Comparison of ENCODE assay signal across 12 cellular contexts in the genomic region with DNA sequence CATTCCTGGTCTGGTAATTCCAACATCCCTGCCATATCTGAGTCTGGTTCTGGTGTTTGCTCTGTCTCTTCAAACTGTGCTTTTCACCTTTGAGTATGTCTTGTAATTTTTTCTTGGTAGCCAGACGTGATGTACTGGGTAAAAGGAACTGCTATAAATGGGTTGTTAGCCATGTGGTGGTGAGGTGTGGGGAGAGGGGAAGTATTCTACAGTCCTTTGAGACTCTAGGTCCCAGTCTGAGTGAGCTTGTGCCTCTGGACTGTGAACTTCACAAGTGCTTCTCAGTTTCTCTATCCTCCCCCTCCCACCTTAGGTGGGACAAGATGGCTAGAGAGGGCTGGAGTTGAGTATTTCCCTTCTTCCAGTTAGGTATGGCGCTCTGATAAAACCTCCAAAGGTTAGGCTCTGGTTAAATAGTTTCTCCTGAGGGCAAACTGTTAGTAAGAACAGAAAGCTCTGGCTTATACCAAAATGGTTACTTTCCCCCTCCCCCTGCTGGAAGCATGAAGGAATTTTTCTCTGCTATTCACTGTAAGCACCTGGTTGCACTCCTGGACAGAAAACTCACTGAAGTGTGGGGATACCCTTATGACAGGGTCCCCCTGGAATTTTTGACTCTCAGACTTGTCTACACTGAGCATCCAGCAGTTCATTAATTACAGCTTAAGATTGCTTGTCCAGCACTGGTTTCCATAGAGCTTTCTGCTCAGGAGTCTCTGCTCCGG.
A peak's percentile ranks its signal among the peaks of the same experiment; 100 is the strongest.
DNase-seq lines count a peak whose midpoint lies in the region; ATAC-seq, FAIRE-seq and TF ChIP-seq lines count a peak whose summit lies in the region.
"Had no signal": no experiment of that assay in that cellular context is flagged by ENCODE, and none has a peak within 500 bp of the region (broad histone marks: within the 10 kb centered on the region; RNA-seq: fewer than 3 reads in every experiment).

No MANE protein-coding gene starts in this region.

- H3K79me2 ChIP-seq in MM.1S (ENCODE audit: low read length) (no peaks in the 10 kb centered on the region), endothelial cell of umbilical vein (ENCODE audit: control insufficient read depth, insufficient read depth, low read length) (no peaks in the 10 kb centered on the region)

- dilution Hi-C loops in endothelial cell of umbilical vein (cut with MboI; ENCODE audit: extremely low pct_ligation_motif_present, low sequenced_read_pairs): no loop called here

- no peak for FAIRE-seq in endothelial cell of umbilical vein (lab: Jason Lieb, UNC)

- TF ChIP-seq POLR2A in endothelial cell of umbilical vein (IDR thresholded peaks at IDR 0.05; ENCODE audit: low read depth, low read length): no peak

- POLR2A ChIA-PET in endothelial cell of umbilical vein (lab: Charles Lee): no interaction called here

- peak overlapping the region; percentile 6 for H3K27ac Mint-ChIP-seq in stimulated activated naive B cell treated with anti-CD40 and anti-IgM and Interleukin-4, amounts not matched to agents 10 μg/mL and 1 μg/mL and 100 μg/mL, for 72 hours
- H3K27ac Mint-ChIP-seq in activated naive CD4-positive, alpha-beta T cell treated with anti-CD3 and anti-CD28 coated beads, Interleukin-2, amount 10 ng/mL, durations not matched to agents 7 days and 5 days: no peak overlapping the region
- H3K27ac Mint-ChIP-seq: activated T-helper 17 cell treated with anti-CD3 and anti-CD28 coated beads, Interleukin-2, amount 50 U/mL, for 72 hours; CD4-positive, CD25-positive, alpha-beta regulatory T cell had no signal

- H3K9me1 ChIP-seq in endothelial cell of umbilical vein (replicated peaks; ENCODE audit: control insufficient read depth, extremely low read depth, insufficient read depth, low read length): no peaks in the 10 kb centered on the region

- peaks cover 7 to 8% of the 10 kb centered on the region in 2 donors for H3K36me3 Mint-ChIP-seq in stimulated activated naive B cell treated with anti-CD40 and anti-IgM and Interleukin-4, amounts not matched to agents 10 μg/mL and 1 μg/mL and 100 μg/mL, for 72 hours
- H3K36me3 Mint-ChIP-seq in activated naive CD4-positive, alpha-beta T cell treated with anti-CD3 and anti-CD28 coated beads, Interleukin-2, amount 10 ng/mL, durations not matched to agents 7 days and 5 days: peaks cover 2% of the 10 kb centered on the region
- H3K36me3 Mint-ChIP-seq: CD4-positive, CD25-positive, alpha-beta regulatory T cell had no signal

- peaks cover 12% of the 10 kb centered on the region for H3F3A ChIP-seq in MM.1S (ENCODE audit: insufficient read depth, low read length)

- H4K20me1 ChIP-seq in MM.1S (ENCODE audit: insufficient read depth, low read length) (no peaks in the 10 kb centered on the region), endothelial cell of umbilical vein (replicated peaks; ENCODE audit: control insufficient read depth, extremely low read depth, insufficient read depth, low read length) (no peaks in the 10 kb centered on the region)

- H3K4me3 ChIP-seq in MM.1S (ENCODE audit: low read length) (no peak overlapping the region), endothelial cell of umbilical vein (replicated peaks in 1 of 3; ENCODE audit: insufficient read depth in 1 of 3, low read depth in 1 of 3, low read length in 3 of 3) (no peak overlapping the region), colonic mucosa (no peak overlapping the region)

- DNase-seq in activated CD8-positive, alpha-beta memory T cell treated with anti-CD3 and anti-CD28 coated beads for 24 hours: peak; percentile 51
- no peak for DNase-seq in activated CD8-positive, alpha-beta memory T cell treated with anti-CD3 and anti-CD28 coated beads, Interleukin-2, amount 50 U/mL, for 4 hours
- no peak for DNase-seq in MM.1S
- peak; percentile 24 for DNase-seq in endothelial cell of umbilical vein (ENCODE audit: low read depth, low spot score)
- DNase-seq in stimulated activated naive B cell treated with anti-CD40 and anti-IgM and Interleukin-4, amounts not matched to agents 10 μg/mL and 1 μg/mL and 100 μg/mL, for 72 hours: no peak
- DNase-seq in activated naive CD4-positive, alpha-beta T cell treated with anti-CD3 and anti-CD28 coated beads, Interleukin-2, amount 50 U/mL, for 16 hours: no peak
- DNase-seq in activated naive CD4-positive, alpha-beta T cell treated with anti-CD3 and anti-CD28 coated beads, Interleukin-2, amount 10 ng/mL, durations not matched to agents 7 days and 5 days: no peak
- no peak for DNase-seq in colonic mucosa
- DNase-seq: CD4-positive, CD25-positive, alpha-beta regulatory T cell; SHP77 treated with DMSO at 0.1 percent for 48 hours; stimulated activated naive CD8-positive, alpha-beta T cell treated with anti-CD3 and anti-CD28 coated beads, Interleukin-15, Interleukin-2, amounts not matched to agents 100 U/mL and 50 U/mL, for 24 hours had no signal

- peak overlapping the region in 1 of 2 donors; percentile 23 for H3K4me3 Mint-ChIP-seq in stimulated activated naive B cell treated with anti-CD40 and anti-IgM and Interleukin-4, amounts not matched to agents 10 μg/mL and 1 μg/mL and 100 μg/mL, for 72 hours
- H3K4me3 Mint-ChIP-seq in activated naive CD4-positive, alpha-beta T cell treated with anti-CD3 and anti-CD28 coated beads, Interleukin-2, amount 10 ng/mL, durations not matched to agents 7 days and 5 days: no peak overlapping the region
- H3K4me3 Mint-ChIP-seq: activated T-helper 17 cell treated with anti-CD3 and anti-CD28 coated beads, Interleukin-2, amount 50 U/mL, for 72 hours; CD4-positive, CD25-positive, alpha-beta regulatory T cell had no signal

- H3K9me3 ChIP-seq in MM.1S (replicated peaks; ENCODE audit: insufficient read depth, low read length) (no peaks in the 10 kb centered on the region), endothelial cell of umbilical vein (replicated peaks; ENCODE audit: control insufficient read depth, insufficient read depth, low read length) (no peaks in the 10 kb centered on the region), colonic mucosa (no peaks in the 10 kb centered on the region)

- no peak overlapping the region for H3K9ac ChIP-seq in MM.1S (ENCODE audit: low read length)
- no peak overlapping the region for H3K9ac ChIP-seq in endothelial cell of umbilical vein (replicated peaks; ENCODE audit: extremely low read depth, insufficient read depth, low read length)
- no peak overlapping the region for H3K9ac ChIP-seq in colonic mucosa (ENCODE audit: low read depth in 2 of 2, low read length in 2 of 2)

- no TSS peak for BruUV-seq in endothelial cell of umbilical vein (replicated peaks; lab: Mats Ljungman, UMichigan)

- H3K27me3 Mint-ChIP-seq in stimulated activated naive B cell treated with anti-CD40 and anti-IgM and Interleukin-4, amounts not matched to agents 10 μg/mL and 1 μg/mL and 100 μg/mL, for 72 hours: peaks cover 11 to 13% of the 10 kb centered on the region in 2 donors
- H3K27me3 Mint-ChIP-seq in activated naive CD4-positive, alpha-beta T cell treated with anti-CD3 and anti-CD28 coated beads, Interleukin-2, amount 10 ng/mL, durations not matched to agents 7 days and 5 days: peaks cover 69% of the 10 kb centered on the region

- H3K4me2 ChIP-seq in MM.1S (ENCODE audit: low read depth, low read length): no peak overlapping the region
- H3K4me2 ChIP-seq in endothelial cell of umbilical vein (ENCODE audit: insufficient read depth, low read length): no peak overlapping the region

- no peak overlapping the region for H3K27ac ChIP-seq in MM.1S (ENCODE audit: low read length)
- no peak overlapping the region for H3K27ac ChIP-seq in endothelial cell of umbilical vein (ENCODE audit: insufficient read depth, low read depth, low read length)
- no peak overlapping the region for H3K27ac ChIP-seq in colonic mucosa

- H3K27me3 ChIP-seq in MM.1S (replicated peaks; ENCODE audit: insufficient read depth, low read length) (0 out of 2 replicates have a peak, but pooled peaks cover 4% of the 10 kb centered on the region), endothelial cell of umbilical vein (ENCODE audit: control insufficient read depth in 2 of 2, insufficient read depth in 2 of 2, low read length in 2 of 2) (peaks cover 9 to 10% of the 10 kb centered on the region in 2 experiments), colonic mucosa (no peaks in the 10 kb centered on the region)

- ATAC-seq in stimulated activated naive B cell treated with anti-CD40 and anti-IgM and Interleukin-4, amounts not matched to agents 10 μg/mL and 1 μg/mL and 100 μg/mL, for 72 hours (replicated peaks): peak; percentile 76
- ATAC-seq: activated T-helper 17 cell treated with anti-CD3 and anti-CD28 coated beads, Interleukin-2, amount 50 U/mL, for 72 hours; stimulated activated naive CD8-positive, alpha-beta T cell treated with anti-CD3 and anti-CD28 coated beads, Interleukin-15, Interleukin-2, amounts not matched to agents 100 U/mL and 50 U/mL, for 24 hours had no signal

- peak; percentile 7; the same call in 1 of the 2 replicates for TF ChIP-seq CTCF in MM.1S (IDR thresholded peaks at IDR 0.05; ENCODE audit: low read length)
- peak; percentile 8 to 35 for TF ChIP-seq CTCF in endothelial cell of umbilical vein (IDR thresholded peaks at IDR 0.05; ENCODE audit: extremely low read depth in 1 of 2, insufficient read depth in 1 of 2, low read depth in 1 of 2, low read length in 2 of 2)
- no peak for TF ChIP-seq CTCF in colonic mucosa (IDR thresholded peaks at IDR 0.05)

- peaks cover 36 to 70% of the 10 kb centered on the region in 2 donors for H3K4me1 Mint-ChIP-seq in stimulated activated naive B cell treated with anti-CD40 and anti-IgM and Interleukin-4, amounts not matched to agents 10 μg/mL and 1 μg/mL and 100 μg/mL, for 72 hours
- H3K4me1 Mint-ChIP-seq in activated naive CD4-positive, alpha-beta T cell treated with anti-CD3 and anti-CD28 coated beads, Interleukin-2, amount 10 ng/mL, durations not matched to agents 7 days and 5 days: peaks cover 21% of the 10 kb centered on the region

- H3K4me1 ChIP-seq in MM.1S (ENCODE audit: low read length) (peaks cover 15% of the 10 kb centered on the region), endothelial cell of umbilical vein (ENCODE audit: control insufficient read depth, extremely low read depth, insufficient read depth, low read length) (no peaks in the 10 kb centered on the region), colonic mucosa (no peaks in the 10 kb centered on the region)

- intact Hi-C loops in endothelial cell of umbilical vein (cut with micrococcal nuclease): loop anchor here (2.0 kb wide), 1 partner anchor 47 kb away; no protein-coding TSS in a partner anchor
- intact Hi-C loops in colonic mucosa (cut with DNase I): no loop called here

- H2AFZ ChIP-seq in MM.1S (ENCODE audit: low read length): no peak overlapping the region
- no peak overlapping the region for H2AFZ ChIP-seq in endothelial cell of umbilical vein (ENCODE audit: low read depth, low read length)

- H3K9me2 ChIP-seq in MM.1S (replicated peaks; ENCODE audit: insufficient read depth, low read length): no peaks in the 10 kb centered on the region

- CTCF ChIA-PET in endothelial cell of umbilical vein (lab: Charles Lee): interaction anchor here (0.6 to 3.8 kb wide), 9 partner anchors 9 to 284 kb away, joined by 3 to 26 read pairs (median 3); no protein-coding TSS in a partner anchor
- CTCF ChIA-PET in activated naive CD4-positive, alpha-beta T cell treated with anti-CD3 and anti-CD28 coated beads, Interleukin-2, amount 10 ng/mL, durations not matched to agents 7 days and 5 days (lab: Charles Lee): no interaction called here

- peaks cover 4 to 7% of the 10 kb centered on the region in 2 donors for H3K9me3 Mint-ChIP-seq in stimulated activated naive B cell treated with anti-CD40 and anti-IgM and Interleukin-4, amounts not matched to agents 10 μg/mL and 1 μg/mL and 100 μg/mL, for 72 hours
- no peaks in the 10 kb centered on the region for H3K9me3 Mint-ChIP-seq in activated naive CD4-positive, alpha-beta T cell treated with anti-CD3 and anti-CD28 coated beads, Interleukin-2, amount 10 ng/mL, durations not matched to agents 7 days and 5 days
- H3K9me3 Mint-ChIP-seq: activated T-helper 17 cell treated with anti-CD3 and anti-CD28 coated beads, Interleukin-2, amount 50 U/mL, for 72 hours had no signal

- H3K36me3 ChIP-seq in MM.1S (replicated peaks; ENCODE audit: insufficient read depth, low read length) (no peaks in the 10 kb centered on the region), endothelial cell of umbilical vein (ENCODE audit: control insufficient read depth in 2 of 2, extremely low read depth in 1 of 2, insufficient read depth in 2 of 2, low read length in 2 of 2) (no peaks in the 10 kb centered on the region), colonic mucosa (no peaks in the 10 kb centered on the region)

Comparison
In these comparisons a context has a peak if more than half of its experiments do, and no peak if none do; other contexts are left out.
1. DNase-seq: peak in activated CD8-positive, alpha-beta memory T cell treated with anti-CD3 and anti-CD28 coated beads for 24 hours (single experiment) and endothelial cell of umbilical vein (single experiment); none in activated CD8-positive, alpha-beta memory T cell treated with anti-CD3 and anti-CD28 coated beads, Interleukin-2, amount 50 U/mL, for 4 hours (single experiment), MM.1S (single experiment), stimulated activated naive B cell treated with anti-CD40 and anti-IgM and Interleukin-4, amounts not matched to agents 10 μg/mL and 1 μg/mL and 100 μg/mL, for 72 hours (single experiment), activated naive CD4-positive, alpha-beta T cell treated with anti-CD3 and anti-CD28 coated beads, Interleukin-2, amount 50 U/mL, for 16 hours (single experiment), activated naive CD4-positive, alpha-beta T cell treated with anti-CD3 and anti-CD28 coated beads, Interleukin-2, amount 10 ng/mL, durations not matched to agents 7 days and 5 days (single experiment) and colonic mucosa (single experiment).